Comparison of ENCODE assay signal across 8 cellular contexts in the genomic region with DNA sequence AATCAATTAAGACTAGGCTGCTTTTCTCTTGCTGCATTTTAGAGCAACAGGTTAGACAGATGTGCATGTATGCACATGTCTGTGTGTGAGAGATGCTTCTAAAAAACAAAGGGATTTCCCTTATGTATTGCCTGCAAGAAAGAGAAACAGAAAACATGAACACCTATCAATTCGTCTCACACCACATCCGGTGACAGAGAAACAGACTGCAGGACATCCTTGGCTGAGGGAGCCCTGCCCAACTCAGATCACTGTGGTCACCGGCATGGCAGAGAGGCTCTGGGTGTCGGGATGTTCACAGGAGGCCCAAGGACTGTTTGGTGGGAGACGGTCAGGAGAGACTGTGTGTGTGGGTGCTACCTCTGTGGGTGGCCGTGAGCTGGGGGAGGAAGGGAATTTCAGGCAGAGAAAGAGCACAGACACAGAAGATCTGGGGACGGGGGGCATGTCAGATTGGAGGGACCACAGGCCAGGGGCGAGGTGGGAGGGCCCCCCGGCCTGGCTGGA. TPM values are rescaled to one million over a fixed set of nuclear protein-coding genes. Genes with fewer than 3 reads are reported as not detected.
DNase-seq lines count a peak whose midpoint lies in the region; ATAC-seq, FAIRE-seq and TF ChIP-seq lines count a peak whose summit lies in the region.

No MANE protein-coding gene starts in this region.

- peak overlapping the region; percentile 89 for H3K27ac Mint-ChIP-seq in activated CD8-positive, alpha-beta T cell treated with anti-CD3 and anti-CD28 coated beads, Interleukin-2, amount 10 ng/mL, durations not matched to agents 7 days and 5 days
- H3K27ac Mint-ChIP-seq in natural killer cell = peak overlapping the region; percentile 19 to 77

- no peaks in the 10 kb centered on the region for H3K4me1 ChIP-seq in aorta (ENCODE audit: control insufficient read depth in 1 of 2, insufficient read depth in 2 of 2, low read length in 2 of 2)

- POLR2A ChIA-PET in activated CD8-positive, alpha-beta T cell treated with anti-CD3 and anti-CD28 coated beads, Interleukin-2, amount 10 ng/mL, durations not matched to agents 7 days and 5 days (lab: Charles Lee) = no interaction called here

- no peak overlapping the region for H3K4me3 ChIP-seq in aorta (ENCODE audit: low read length in 2 of 2)

- peak; percentile 72 for ATAC-seq in HG02588 (IDR thresholded peaks at IDR 0.05; ENCODE audit: unreplicated experiment)
- peak; percentile 43 for ATAC-seq in activated CD8-positive, alpha-beta T cell treated with anti-CD3 and anti-CD28 coated beads, Interleukin-2, amount 10 ng/mL, durations not matched to agents 7 days and 5 days
- ATAC-seq in natural killer cell = peak; percentile 34 to 62 (median 52)
- no peak for ATAC-seq in aorta (ENCODE audit: low FRiP score)

- no peaks in the 10 kb centered on the region for H3K9me3 ChIP-seq in aorta (ENCODE audit: control insufficient read depth, low read length)

- in situ Hi-C loops in GM18951 (cut with MboI; ENCODE audit: low sequenced_read_pairs, unreplicated experiment) = loop anchor here (5.0 kb wide), 1 partner anchor 148 kb away; no protein-coding TSS in a partner anchor

- H3K27me3 Mint-ChIP-seq in activated CD8-positive, alpha-beta T cell treated with anti-CD3 and anti-CD28 coated beads, Interleukin-2, amount 10 ng/mL, durations not matched to agents 7 days and 5 days (ENCODE audit: low read depth) = no peaks in the 10 kb centered on the region
- H3K27me3 Mint-ChIP-seq in natural killer cell (ENCODE audit: low read depth in 2 of 2) = peaks cover 6 to 9% of the 10 kb centered on the region in 2 donors

- CTCF ChIA-PET in activated CD8-positive, alpha-beta T cell treated with anti-CD3 and anti-CD28 coated beads, Interleukin-2, amount 10 ng/mL, durations not matched to agents 7 days and 5 days (lab: Charles Lee) = no interaction called here

- no peaks in the 10 kb centered on the region for H3K36me3 ChIP-seq in aorta (ENCODE audit: control insufficient read depth in 1 of 2, insufficient read depth in 2 of 2, low read length in 1 of 2)

- FAIRE-seq in urothelium cell line (lab: Jason Lieb, UNC) = no peak

- H3K36me3 Mint-ChIP-seq in activated CD8-positive, alpha-beta T cell treated with anti-CD3 and anti-CD28 coated beads, Interleukin-2, amount 10 ng/mL, durations not matched to agents 7 days and 5 days (ENCODE audit: low read depth) = no peaks in the 10 kb centered on the region
- no peaks in the 10 kb centered on the region for H3K36me3 Mint-ChIP-seq in natural killer cell

- H3K4me3 Mint-ChIP-seq in activated CD8-positive, alpha-beta T cell treated with anti-CD3 and anti-CD28 coated beads, Interleukin-2, amount 10 ng/mL, durations not matched to agents 7 days and 5 days = peak overlapping the region; percentile 56
- no peak overlapping the region for H3K4me3 Mint-ChIP-seq in natural killer cell

- DNase-seq in activated CD8-positive, alpha-beta T cell treated with anti-CD3 and anti-CD28 coated beads, Interleukin-2, amount 10 ng/mL, durations not matched to agents 7 days and 5 days = peak; percentile 41
- DNase-seq in natural killer cell (no peak), urothelium cell line (ENCODE audit: low spot score) (no peak), OCI-M2 (lab: John Stamatoyannopoulos, UW; ENCODE audit: unreplicated experiment) (no peak), aorta (no peak)
- DNase-seq in activated CD4-positive, CD25-positive, alpha-beta regulatory T cell treated with anti-CD3 and anti-CD28 coated beads, Interleukin-2, amount 50 U/mL, for 72 hours = no peak

- peak; percentile 42 for TF ChIP-seq POLR2A in GM18951 (IDR thresholded peaks at IDR 0.05; ENCODE audit: extremely low read depth, insufficient read depth, insufficient read length)

- intact Hi-C loops in natural killer cell (cut with micrococcal nuclease) = no loop called here
- intact Hi-C loops in aorta (cut with DNase I) = no loop called here

- H3K9me3 Mint-ChIP-seq in activated CD8-positive, alpha-beta T cell treated with anti-CD3 and anti-CD28 coated beads, Interleukin-2, amount 10 ng/mL, durations not matched to agents 7 days and 5 days (ENCODE audit: insufficient read depth) = no peaks in the 10 kb centered on the region
- H3K9me3 Mint-ChIP-seq in natural killer cell = no peaks in the 10 kb centered on the region

- WGBS in aorta, 2 donors = 89 to 90% methylated on average over 9 of the region's 9 CpGs

- TF ChIP-seq CTCF in natural killer cell (IDR thresholded peaks at IDR 0.05) = no peak

- H3K27ac ChIP-seq in aorta (ENCODE audit: low read depth in 1 of 2, low read length in 2 of 2) = no peak overlapping the region

- peaks cover 15% of the 10 kb centered on the region for H3K4me1 Mint-ChIP-seq in activated CD8-positive, alpha-beta T cell treated with anti-CD3 and anti-CD28 coated beads, Interleukin-2, amount 10 ng/mL, durations not matched to agents 7 days and 5 days (ENCODE audit: low read depth)
- H3K4me1 Mint-ChIP-seq in natural killer cell = peaks cover 8 to 16% of the 10 kb centered on the region in 2 donors

- H3K27me3 ChIP-seq in aorta (ENCODE audit: control insufficient read depth in 1 of 2, insufficient read depth in 2 of 2, low read length in 1 of 2) = no peaks in the 10 kb centered on the region

RNA-seq across cellular contexts. Expression of a gene that starts 24.9 kb away (rescaled TPM):
- 1 to 10 TPM; 1.9 to 2.2 TPM for total RNA-seq in activated CD8-positive, alpha-beta T cell treated with anti-CD3 and anti-CD28 coated beads, Interleukin-2, amount 10 ng/mL, durations not matched to agents 7 days and 5 days
- 1 to 10 TPM in 1 of 3 donors, under 1 TPM in 2; 0.26 to 1.3 (median 0.84) TPM for total RNA-seq in natural killer cell
- total RNA-seq in aorta = 10 to 100 TPM; 60.4 to 70.8 TPM
- 100 to 1,000 TPM in 1 of 2 donors, 10 to 100 TPM in 1; 64.7 to 129 TPM for polyA plus RNA-seq in aorta

RNA-seq across cellular contexts. Expression of a gene that starts 36.6 kb away (rescaled TPM):
- total RNA-seq in activated CD8-positive, alpha-beta T cell treated with anti-CD3 and anti-CD28 coated beads, Interleukin-2, amount 10 ng/mL, durations not matched to agents 7 days and 5 days = 10 to 100 TPM; 19.6 to 19.8 TPM
- total RNA-seq in natural killer cell = 10 to 100 TPM; 19.4 to 23.5 (median 23.2) TPM
- total RNA-seq in aorta = 10 to 100 TPM; 13.4 to 20.8 TPM
- 10 to 100 TPM; 10.9 to 12.1 TPM for polyA plus RNA-seq in aorta

RNA-seq across cellular contexts. Expression of a gene that starts 44.4 kb away (rescaled TPM):
- total RNA-seq in activated CD8-positive, alpha-beta T cell treated with anti-CD3 and anti-CD28 coated beads, Interleukin-2, amount 10 ng/mL, durations not matched to agents 7 days and 5 days = 10 to 100 TPM; 16.4 to 16.6 TPM
- total RNA-seq in natural killer cell = 10 to 100 TPM; 22.7 to 31.8 (median 27.7) TPM
- 10 to 100 TPM; 17.5 to 21.5 TPM for total RNA-seq in aorta
- polyA plus RNA-seq in aorta = 1 to 10 TPM; 5.1 to 7.1 TPM

Comparison
In these comparisons a context has a peak if more than half of its experiments do, and no peak if none do; other contexts are left out.
1. RNA of a gene that starts 24.9 kb away (total RNA-seq): 60.4 to 70.8 TPM in aorta; 1.9 to 2.2 TPM in activated CD8-positive, alpha-beta T cell treated with anti-CD3 and anti-CD28 coated beads, Interleukin-2, amount 10 ng/mL, durations not matched to agents 7 days and 5 days and 0.26 to 1.3 TPM in natural killer cell; every median in the first group is over 10 times any median in the second.